8 cellular contexts compared by ENCODE assay signal in genomic region chr6:30810813-30811329, GRCh38.
DNase-seq lines count a peak whose midpoint lies in the region; ATAC-seq and TF ChIP-seq lines count a peak whose summit lies in the region.

No MANE protein-coding gene starts in this region.

- no peak for DNase-seq in CD8-positive, alpha-beta memory T cell
- DNase-seq in PC-9 (peak; percentile 78 to 90), G401 (ENCODE audit: low spot score) (no peak), HuH-7 (ENCODE audit: low spot score) (no peak), NCI-H69 (lab: John Stamatoyannopoulos, UW) (no peak)
- DNase-seq in stimulated activated CD8-positive, alpha-beta memory T cell treated with anti-CD3 and anti-CD28 coated beads, Interleukin-7, amount 100 ng/mL, for 24 hours (ENCODE audit: low read depth) = peak; percentile 55

- no peaks in the 10 kb centered on the region for H3K9me3 Mint-ChIP-seq in CD8-positive, alpha-beta memory T cell
- H3K9me3 Mint-ChIP-seq in dendritic cell treated with granulocyte-macrophage colony-stimulating factor and Interleukin-4, amounts not matched to agents 40 ng/mL and 50 ng/mL, for 4 days = no peaks in the 10 kb centered on the region

- H4K20me1 ChIP-seq in PC-9 (ENCODE audit: insufficient read depth) = no peaks in the 10 kb centered on the region

- intact Hi-C loops in PC-9 (cut with micrococcal nuclease; ENCODE audit: unreplicated experiment) = loop anchor here (2.0 kb wide), 1 partner anchor 28 kb away; no protein-coding TSS in a partner anchor
- intact Hi-C loops in dendritic cell treated with granulocyte-macrophage colony-stimulating factor and Interleukin-4, amounts not matched to agents 40 ng/mL and 50 ng/mL, for 4 days (cut with micrococcal nuclease) = loop anchor here (5.0 kb wide), 1 partner anchor 69 kb away; the partner anchor contains the start of genes FLOT1 and IER3

- peaks cover 57% of the 10 kb centered on the region for H3F3A ChIP-seq in PC-9 (ENCODE audit: insufficient read depth, low read depth)

- no peaks in the 10 kb centered on the region for H3K9me2 ChIP-seq in PC-9 (ENCODE audit: insufficient read depth)

- peaks cover 0 to 2% (median under 1%) of the 10 kb centered on the region in 3 donors for H3K36me3 Mint-ChIP-seq in CD8-positive, alpha-beta memory T cell
- peaks cover 4% of the 10 kb centered on the region for H3K36me3 Mint-ChIP-seq in dendritic cell treated with granulocyte-macrophage colony-stimulating factor and Interleukin-4, amounts not matched to agents 40 ng/mL and 50 ng/mL, for 4 days (ENCODE audit: low read depth)

- H3K27ac Mint-ChIP-seq in CD8-positive, alpha-beta memory T cell = peak overlapping the region; percentile 4 to 88 (median 72)
- peak overlapping the region; percentile 62 for H3K27ac Mint-ChIP-seq in dendritic cell treated with granulocyte-macrophage colony-stimulating factor and Interleukin-4, amounts not matched to agents 40 ng/mL and 50 ng/mL, for 4 days

- H3K4me2 ChIP-seq in PC-9 = peak overlapping the region; percentile 47

- no peak overlapping the region for H2AFZ ChIP-seq in PC-9

- CTCF ChIA-PET in CD8-positive, alpha-beta memory T cell (lab: Charles Lee) = interaction anchor here (0.8 to 2.6 kb wide), 5 partner anchors 9 to 269 kb away, joined by 3 to 8 read pairs (median 4); no protein-coding TSS in a partner anchor
- CTCF ChIA-PET in PC-9 (lab: Charles Lee) = interaction anchor here (0.9 to 1.2 kb wide), 2 partner anchors 9 to 17 kb away, joined by 3 read pairs; no protein-coding TSS in a partner anchor

- H3K27me3 Mint-ChIP-seq in CD8-positive, alpha-beta memory T cell = no peaks in the 10 kb centered on the region
- H3K27me3 Mint-ChIP-seq in dendritic cell treated with granulocyte-macrophage colony-stimulating factor and Interleukin-4, amounts not matched to agents 40 ng/mL and 50 ng/mL, for 4 days = peaks cover 2% of the 10 kb centered on the region

- H3K27me3 ChIP-seq in CD8-positive, alpha-beta memory T cell (ENCODE audit: insufficient read depth, low read length, poor library complexity, severe bottlenecking) = no peaks in the 10 kb centered on the region
- H3K27me3 ChIP-seq in PC-9 (ENCODE audit: insufficient read depth, low read depth) = no peaks in the 10 kb centered on the region

- H3K79me2 ChIP-seq in PC-9 (ENCODE audit: low read depth) = no peaks in the 10 kb centered on the region

- in situ Hi-C loops in G401 (cut with HindIII; ENCODE audit: low sequenced_read_pairs) = no loop called here

- no peaks in the 10 kb centered on the region for H3K9me3 ChIP-seq in CD8-positive, alpha-beta memory T cell (ENCODE audit: low read length)
- H3K9me3 ChIP-seq in PC-9 (ENCODE audit: insufficient read depth, low read depth) = no peaks in the 10 kb centered on the region

- H3K4me3 ChIP-seq in CD8-positive, alpha-beta memory T cell (ENCODE audit: low read length) = no peak overlapping the region
- no peak overlapping the region for H3K4me3 ChIP-seq in PC-9

- POLR2A ChIA-PET in CD8-positive, alpha-beta memory T cell (lab: Charles Lee) = interaction anchor here (0.6 to 1.4 kb wide), 3 partner anchors 10 to 64 kb away, joined by 3 to 5 read pairs (median 3); no protein-coding TSS in a partner anchor
- POLR2A ChIA-PET in PC-9 (lab: Charles Lee; ENCODE audit: unreplicated experiment) = interaction anchor here (0.6 kb wide), 1 partner anchor 58 kb away, joined by 3 read pairs; no protein-coding TSS in a partner anchor

- peak; percentile 76 for ATAC-seq in GM21717 (IDR thresholded peaks at IDR 0.05; ENCODE audit: unreplicated experiment)

- no TSS peak for BruUV-seq in PC-9 (replicated peaks; lab: Mats Ljungman, UMichigan)

- no peak for TF ChIP-seq CTCF in PC-9 (conservative IDR thresholded peaks at IDR 0.05)

- peaks cover 50% of the 10 kb centered on the region for H3K4me1 ChIP-seq in CD8-positive, alpha-beta memory T cell (ENCODE audit: insufficient read depth, low read length)
- peaks cover 57% of the 10 kb centered on the region for H3K4me1 ChIP-seq in PC-9 (replicated peaks; ENCODE audit: insufficient read depth)

- no peaks in the 10 kb centered on the region for H3K36me3 ChIP-seq in CD8-positive, alpha-beta memory T cell (ENCODE audit: insufficient read depth, low read length)
- H3K36me3 ChIP-seq in PC-9 (ENCODE audit: low read depth) = no peaks in the 10 kb centered on the region

- peak overlapping the region in 4 of 7 donors; percentile 21 to 61 (median 48) for H3K4me3 Mint-ChIP-seq in CD8-positive, alpha-beta memory T cell
- no peak overlapping the region for H3K4me3 Mint-ChIP-seq in dendritic cell treated with granulocyte-macrophage colony-stimulating factor and Interleukin-4, amounts not matched to agents 40 ng/mL and 50 ng/mL, for 4 days

- peaks cover 48 to 83% (median 55%) of the 10 kb centered on the region in 3 donors for H3K4me1 Mint-ChIP-seq in CD8-positive, alpha-beta memory T cell
- H3K4me1 Mint-ChIP-seq in dendritic cell treated with granulocyte-macrophage colony-stimulating factor and Interleukin-4, amounts not matched to agents 40 ng/mL and 50 ng/mL, for 4 days (ENCODE audit: low read depth) = peaks cover 69% of the 10 kb centered on the region

- no peak overlapping the region for H3K27ac ChIP-seq in CD8-positive, alpha-beta memory T cell (ENCODE audit: low read depth, low read length)
- H3K27ac ChIP-seq in PC-9 = peak overlapping the region; percentile 94

Comparison
In these comparisons a context has a peak if more than half of its experiments do, and no peak if none do; other contexts are left out.
1. DNase-seq: peak in PC-9 (2 of 2) and stimulated activated CD8-positive, alpha-beta memory T cell treated with anti-CD3 and anti-CD28 coated beads, Interleukin-7, amount 100 ng/mL, for 24 hours (single experiment); none in CD8-positive, alpha-beta memory T cell (0 of 5), G401 (single experiment), HuH-7 (single experiment) and NCI-H69 (single experiment).